8 cellular contexts compared by ENCODE assay signal in the genomic region with DNA sequence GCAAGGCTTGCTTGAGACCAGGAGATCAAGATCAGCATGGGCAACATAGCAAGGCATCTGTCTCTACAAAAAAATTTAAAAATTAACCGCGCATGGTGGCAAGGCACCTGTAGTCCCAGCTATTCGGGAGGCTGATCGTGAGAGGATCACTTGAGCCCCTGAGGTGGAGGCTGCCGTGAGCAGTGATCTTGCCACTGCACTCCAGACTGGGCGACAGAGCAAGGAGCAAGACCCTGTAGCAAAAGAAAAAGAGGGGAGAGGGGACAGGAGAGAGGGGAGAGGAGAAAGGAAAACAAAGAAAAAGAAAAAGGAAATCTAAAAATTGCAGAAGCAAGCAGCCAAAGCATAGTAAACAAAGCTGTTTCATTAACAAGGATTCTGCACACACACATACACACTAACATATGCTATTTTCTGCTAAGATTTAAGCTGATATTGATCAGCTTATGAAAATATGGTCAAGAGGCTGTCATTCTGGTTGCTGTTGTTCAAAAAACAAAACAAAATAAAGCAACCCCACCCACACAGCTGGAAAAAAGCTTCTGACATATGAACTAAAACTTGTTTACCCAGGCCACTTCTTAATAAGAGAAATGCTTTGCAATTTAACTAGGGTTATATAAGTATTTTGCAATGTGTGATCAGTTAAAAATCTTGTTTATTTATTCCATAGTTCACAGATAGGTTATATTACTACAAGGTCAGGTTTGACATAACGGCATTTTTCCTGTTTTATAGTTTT. TPM values are rescaled to one million over a fixed set of nuclear protein-coding genes. Genes with fewer than 3 reads are reported as not detected.
DNase-seq lines count a peak whose midpoint lies in the region; ATAC-seq, FAIRE-seq and TF ChIP-seq lines count a peak whose summit lies in the region.

No MANE protein-coding gene starts in this region.

- H3K27me3 ChIP-seq in skeletal muscle tissue (ENCODE audit: control insufficient read depth in 3 of 3, insufficient read depth in 3 of 3, low read length in 3 of 3): no peaks in the 10 kb centered on the region

- peaks cover 0 to 3% (median 0%) of the 10 kb centered on the region in 3 donors for H3K36me3 ChIP-seq in skeletal muscle tissue (ENCODE audit: control insufficient read depth in 3 of 3, insufficient read depth in 3 of 3, low read length in 3 of 3)

- no peaks in the 10 kb centered on the region for H3K9me3 Mint-ChIP-seq in T-helper 2 cell treated with Interferon-gamma antibody and Interleukin-4, amounts not matched to agents 5 μg/mL and 100 μg/mL, for 36 hours

- ATAC-seq in HG03135 (IDR thresholded peaks at IDR 0.05; ENCODE audit: unreplicated experiment) (no peak), GM21423 (IDR thresholded peaks at IDR 0.05; ENCODE audit: unreplicated experiment) (no peak)

- no peak for TF ChIP-seq CTCF in foreskin fibroblast (IDR thresholded peaks at IDR 0.05; ENCODE audit: low read depth, low read length)
- TF ChIP-seq CTCF in GM13976 (IDR thresholded peaks at IDR 0.05; ENCODE audit: borderline replicate concordance, control extremely low read depth, extremely low read depth, insufficient read depth, missing control alignments): no peak

- in situ Hi-C loops in GM13976 (cut with MboI; ENCODE audit: low sequenced_read_pairs, unreplicated experiment): no loop called here

- peaks cover 28% of the 10 kb centered on the region for H3K36me3 Mint-ChIP-seq in T-helper 2 cell treated with Interferon-gamma antibody and Interleukin-4, amounts not matched to agents 5 μg/mL and 100 μg/mL, for 36 hours (ENCODE audit: low read depth)

- H3K4me3 ChIP-seq in foreskin fibroblast (ENCODE audit: low read depth in 1 of 2, low read length in 2 of 2) (peak overlapping the region; percentile 90 to 91), skeletal muscle tissue (ENCODE audit: low read length in 3 of 3) (peak overlapping the region; percentile 23 to 90 (median 38))

- H3K9me3 ChIP-seq in skeletal muscle tissue (ENCODE audit: control insufficient read depth in 3 of 3, low read length in 3 of 3): no peaks in the 10 kb centered on the region

- peak overlapping the region; percentile 64 to 86 (median 86) for H3K9ac ChIP-seq in skeletal muscle tissue (ENCODE audit: low read depth in 1 of 3, low read length in 3 of 3)

- peak overlapping the region; percentile 96 for H3K4me3 Mint-ChIP-seq in T-helper 2 cell treated with Interferon-gamma antibody and Interleukin-4, amounts not matched to agents 5 μg/mL and 100 μg/mL, for 36 hours

- peak overlapping the region; percentile 98 for H3K27ac ChIP-seq in skeletal muscle tissue (ENCODE audit: low read depth, low read length)

- H3K4me1 ChIP-seq in skeletal muscle tissue (ENCODE audit: control insufficient read depth in 3 of 3, insufficient read depth in 3 of 3, low read length in 3 of 3): peaks cover 6 to 13% (median 7%) of the 10 kb centered on the region in 3 donors

- H3K27me3 Mint-ChIP-seq in T-helper 2 cell treated with Interferon-gamma antibody and Interleukin-4, amounts not matched to agents 5 μg/mL and 100 μg/mL, for 36 hours (ENCODE audit: low read depth): no peaks in the 10 kb centered on the region

- peak; percentile 18 for FAIRE-seq in GM18507 (lab: Jason Lieb, UNC)

- DNase-seq in GM18507 (ENCODE audit: extremely low spot score, insufficient read length, low read depth) (no peak), foreskin fibroblast (no peak), GM13976 (ENCODE audit: low spot score) (no peak), NCI-H146 treated with DMSO at 0.1 percent for 48 hours (lab: John Stamatoyannopoulos, UW; ENCODE audit: unreplicated experiment) (no peak)
- DNase-seq in T-helper 2 cell treated with Interferon-gamma antibody and Interleukin-4, amounts not matched to agents 5 μg/mL and 100 μg/mL, for 36 hours (ENCODE audit: low spot score): no peak

- peak overlapping the region; percentile 95 for H3K27ac Mint-ChIP-seq in T-helper 2 cell treated with Interferon-gamma antibody and Interleukin-4, amounts not matched to agents 5 μg/mL and 100 μg/mL, for 36 hours

- H3K4me1 Mint-ChIP-seq in T-helper 2 cell treated with Interferon-gamma antibody and Interleukin-4, amounts not matched to agents 5 μg/mL and 100 μg/mL, for 36 hours (ENCODE audit: low read depth): peaks cover 33% of the 10 kb centered on the region

RNA-seq across cellular contexts. Expression of gene ARNT, which starts 1.8 kb away (rescaled TPM):
- 31.8 TPM for total RNA-seq in skeletal muscle tissue

RNA-seq across cellular contexts. Expression of gene CTXND2, which starts 12.3 kb away (rescaled TPM):
- not detected for total RNA-seq in skeletal muscle tissue

RNA-seq across cellular contexts. Expression of gene SETDB1, which starts 51.5 kb away (rescaled TPM):
- total RNA-seq in skeletal muscle tissue: 47.5 TPM
